28 cellular contexts compared by ENCODE assay signal in genomic region chr12:19885092-19885813, GRCh38.
DNase-seq lines count a peak whose midpoint lies in the region; ATAC-seq, FAIRE-seq and TF ChIP-seq lines count a peak whose summit lies in the region.
"Had no signal": no experiment of that assay in that cellular context is flagged by ENCODE, and none has a peak within 500 bp of the region (broad histone marks: within the 10 kb centered on the region; RNA-seq: fewer than 3 reads in every experiment).

No MANE protein-coding gene starts in this region.

- H3K79me1 ChIP-seq in neuronal stem cell (ENCODE audit: low read depth, low read length): no peaks in the 10 kb centered on the region

- peak overlapping the region; percentile 61 to 64 for H3K27ac ChIP-seq in A549
- peak overlapping the region; percentile 59 for H3K27ac ChIP-seq in left ventricle myocardium inferior (replicated peaks)
- H3K27ac ChIP-seq in neuronal stem cell (replicated peaks; ENCODE audit: low read length): no peak overlapping the region
- H3K27ac ChIP-seq: BLaER1 treated with 17β-estradiol and CSF1 and Interleukin-3, amounts not matched to agents 10 nM and 100 nM; cardiac muscle cell; SJSA1 had no signal

- no peak overlapping the region for H2BK12ac ChIP-seq in neuronal stem cell (ENCODE audit: low read length)

- H2BK15ac ChIP-seq in neuronal stem cell (ENCODE audit: low read length): no peak overlapping the region

- POLR2A ChIA-PET in A549 (lab: Yijun Ruan, JAX): no interaction called here

- TF ChIP-seq RAD21 in A549 (conservative IDR thresholded peaks at IDR 0.05 in 1 of 2, IDR thresholded peaks at IDR 0.05 in 1 of 2): no peak

- FAIRE-seq in A549 (lab: Jason Lieb, UNC): no peak
- FAIRE-seq: D721Med, GM12878 had no signal

- H3K4me1 ChIP-seq in A549 (peaks cover 28% of the 10 kb centered on the region), left ventricle myocardium inferior (peaks cover 42% of the 10 kb centered on the region), neuronal stem cell (ENCODE audit: control insufficient read depth in 2 of 2, insufficient read depth in 1 of 2, low read depth in 1 of 2, low read length in 2 of 2) (peaks cover 0 to 6% of the 10 kb centered on the region in 2 donors)
- H3K4me1 ChIP-seq: SJSA1 had no signal

- H3K27me3 Mint-ChIP-seq in natural killer cell treated with Interleukin-12 subunit alpha and Interleukin-12 subunit beta and Interleukin-15 and Interleukin-18, amount 100 ng/mL, for 72 hours: peaks cover 3 to 14% of the 10 kb centered on the region in 2 donors
- H3K27me3 Mint-ChIP-seq: activated CD4-positive, alpha-beta memory T cell treated with anti-CD3 and anti-CD28 coated beads, Interleukin-2, amount 10 ng/mL, durations not matched to agents 7 days and 5 days; naive B cell; progenitor cell of endocrine pancreas had no signal

- ATAC-seq in A549 (no peak), HG02571 (IDR thresholded peaks at IDR 0.05; ENCODE audit: unreplicated experiment) (no peak), GM21381 (IDR thresholded peaks at IDR 0.05; ENCODE audit: unreplicated experiment) (no peak)
- ATAC-seq in natural killer cell treated with Interleukin-12 subunit alpha and Interleukin-12 subunit beta and Interleukin-15 and Interleukin-18, amount 100 ng/mL, for 72 hours: no peak
- ATAC-seq: GM12878, PC-3 had no signal

- H3K4me3 ChIP-seq in A549: no peak overlapping the region
- no peak overlapping the region for H3K4me3 ChIP-seq in choroid plexus epithelial cell (ENCODE audit: low read depth, low read length)
- no peak overlapping the region for H3K4me3 ChIP-seq in left ventricle myocardium inferior
- no peak overlapping the region for H3K4me3 ChIP-seq in neuronal stem cell (ENCODE audit: low read length in 2 of 2)
- H3K4me3 ChIP-seq: BLaER1 treated with 17β-estradiol and CSF1 and Interleukin-3, amounts not matched to agents 10 nM and 100 nM; cardiac muscle cell; GM12878; lung; SJSA1 had no signal

- H3K27me3 ChIP-seq in left ventricle myocardium inferior (ENCODE audit: low read depth) (no peaks in the 10 kb centered on the region), neuronal stem cell (ENCODE audit: control insufficient read depth in 3 of 3, insufficient read depth in 3 of 3, low read depth in 1 of 3, low read length in 3 of 3) (no peaks in the 10 kb centered on the region)
- H3K27me3 ChIP-seq: BLaER1 treated with 17β-estradiol and CSF1 and Interleukin-3, amounts not matched to agents 10 nM and 100 nM; cardiac muscle cell; SJSA1 had no signal

- H3K36me3 Mint-ChIP-seq in natural killer cell treated with Interleukin-12 subunit alpha and Interleukin-12 subunit beta and Interleukin-15 and Interleukin-18, amount 100 ng/mL, for 72 hours: no peaks in the 10 kb centered on the region
- H3K36me3 Mint-ChIP-seq: activated naive CD8-positive, alpha-beta T cell treated with anti-CD3 and anti-CD28 coated beads for 36 hours; naive B cell had no signal

- no peak overlapping the region for H4K8ac ChIP-seq in neuronal stem cell (ENCODE audit: low read depth, low read length)

- CTCF ChIA-PET in A549 (lab: Yijun Ruan, JAX): no interaction called here

- TF ChIP-seq EP300 in A549 (IDR thresholded peaks at IDR 0.05): no peak

- no peak overlapping the region for H3K18ac ChIP-seq in neuronal stem cell (ENCODE audit: low read length)

- H3K4me3 Mint-ChIP-seq in natural killer cell treated with Interleukin-12 subunit alpha and Interleukin-12 subunit beta and Interleukin-15 and Interleukin-18, amount 100 ng/mL, for 72 hours: no peak overlapping the region
- H3K4me3 Mint-ChIP-seq: activated CD4-positive, alpha-beta memory T cell treated with anti-CD3 and anti-CD28 coated beads, Interleukin-2, amount 10 ng/mL, durations not matched to agents 7 days and 5 days; activated naive CD8-positive, alpha-beta T cell treated with anti-CD3 and anti-CD28 coated beads for 36 hours; naive B cell had no signal

- H3K4ac ChIP-seq in neuronal stem cell (ENCODE audit: low read length): no peak overlapping the region

- no peaks in the 10 kb centered on the region for H3K9me3 Mint-ChIP-seq in natural killer cell treated with Interleukin-12 subunit alpha and Interleukin-12 subunit beta and Interleukin-15 and Interleukin-18, amount 100 ng/mL, for 72 hours
- H3K9me3 Mint-ChIP-seq: activated CD4-positive, alpha-beta memory T cell treated with anti-CD3 and anti-CD28 coated beads, Interleukin-2, amount 10 ng/mL, durations not matched to agents 7 days and 5 days; activated naive CD8-positive, alpha-beta T cell treated with anti-CD3 and anti-CD28 coated beads for 36 hours had no signal

- no peak overlapping the region for H3K14ac ChIP-seq in neuronal stem cell (ENCODE audit: low read length)

- peak overlapping the region; percentile 56 for H2AFZ ChIP-seq in neuronal stem cell (ENCODE audit: low read length)

- no peak overlapping the region for H2BK120ac ChIP-seq in neuronal stem cell (ENCODE audit: low read depth, low read length)

- H3K4me1 Mint-ChIP-seq in natural killer cell treated with Interleukin-12 subunit alpha and Interleukin-12 subunit beta and Interleukin-15 and Interleukin-18, amount 100 ng/mL, for 72 hours (ENCODE audit: low read depth in 2 of 2): no peaks in the 10 kb centered on the region
- H3K4me1 Mint-ChIP-seq: activated CD4-positive, alpha-beta memory T cell treated with anti-CD3 and anti-CD28 coated beads, Interleukin-2, amount 10 ng/mL, durations not matched to agents 7 days and 5 days; activated naive CD8-positive, alpha-beta T cell treated with anti-CD3 and anti-CD28 coated beads for 36 hours; naive B cell had no signal

- TF ChIP-seq POLR2A in A549 (IDR thresholded peaks at IDR 0.05; ENCODE audit: low read length): no peak

- no peak overlapping the region for H2BK5ac ChIP-seq in neuronal stem cell (ENCODE audit: low read length)

- H4K91ac ChIP-seq in neuronal stem cell (ENCODE audit: low read depth, low read length, poor library complexity): no peak overlapping the region

- no peaks in the 10 kb centered on the region for H3K36me3 ChIP-seq in left ventricle myocardium inferior
- no peaks in the 10 kb centered on the region for H3K36me3 ChIP-seq in neuronal stem cell (replicated peaks in 1 of 2; ENCODE audit: control insufficient read depth in 2 of 2, insufficient read depth in 2 of 2, low read length in 2 of 2)
- H3K36me3 ChIP-seq: BLaER1 treated with 17β-estradiol and CSF1 and Interleukin-3, amounts not matched to agents 10 nM and 100 nM; cardiac muscle cell; SJSA1 had no signal

- intact Hi-C loops in left ventricle myocardium inferior (cut with micrococcal nuclease): no loop called here

- H3K4me2 ChIP-seq in A549 (peak overlapping the region; percentile 43; the same call in 2 of the 3 replicates), neuronal stem cell (ENCODE audit: insufficient read depth, low read length, poor library complexity, severe bottlenecking) (no peak overlapping the region)

- H3K27ac Mint-ChIP-seq in natural killer cell treated with Interleukin-12 subunit alpha and Interleukin-12 subunit beta and Interleukin-15 and Interleukin-18, amount 100 ng/mL, for 72 hours: no peak overlapping the region
- H3K27ac Mint-ChIP-seq: activated CD4-positive, alpha-beta memory T cell treated with anti-CD3 and anti-CD28 coated beads, Interleukin-2, amount 10 ng/mL, durations not matched to agents 7 days and 5 days; activated naive CD8-positive, alpha-beta T cell treated with anti-CD3 and anti-CD28 coated beads for 36 hours; naive B cell; progenitor cell of endocrine pancreas had no signal

- H2AK5ac ChIP-seq in neuronal stem cell (ENCODE audit: low read depth, low read length): no peak overlapping the region

- DNase-seq in A549 (ENCODE audit: low read depth in 1 of 2, low spot score in 1 of 2) (no peak), choroid plexus epithelial cell (ENCODE audit: low read depth) (peak; percentile 65), left ventricle myocardium inferior (no peak), neuronal stem cell (ENCODE audit: low spot score) (no peak), HK-2 (ENCODE audit: unreplicated experiment) (no peak)
- DNase-seq in natural killer cell treated with Interleukin-12 subunit alpha and Interleukin-12 subunit beta and Interleukin-15 and Interleukin-18, amount 100 ng/mL, for 72 hours (ENCODE audit: low spot score): no peak
- DNase-seq: activated CD4-positive, alpha-beta memory T cell treated with anti-CD3 and anti-CD28 coated beads, Interleukin-2, amount 10 ng/mL, durations not matched to agents 7 days and 5 days; activated naive CD8-positive, alpha-beta T cell treated with anti-CD3 and anti-CD28 coated beads for 36 hours; activated T-cell treated with anti-CD3 and anti-CD28 coated beads, Interleukin-2, amount 50 U/mL, for 1 hour; foreskin melanocyte; GF-D8; HCEC 1CT; KBM-7; naive B cell; NCI-H1092; NCI-H748 treated with DMSO at 0.1 percent for 48 hours; PC-3; stimulated activated CD4-positive, alpha-beta T cell treated with anti-CD3 and anti-CD28 coated beads, Interleukin-12 subunit alpha, Interleukin-12 subunit beta, amount 100 ng/mL, for 4 hours; T-helper 2 cell had no signal

- WGBS in A549 (ENCODE audit: missing lambda C conversion rate): 79% methylated on average over 8 of the region's 8 CpGs
- WGBS in neuronal stem cell (ENCODE audit: extremely low coverage in 2 of 2, insufficient read length in 2 of 2, insufficient replicate concordance in 1 of 2), 2 donors: no CpG with 5 or more reads among the region's 8 CpGs

- H3K9me3 ChIP-seq in A549 (no peaks in the 10 kb centered on the region), left ventricle myocardium inferior (replicated peaks) (peaks cover 4% of the 10 kb centered on the region), neuronal stem cell (replicated peaks in 1 of 2; ENCODE audit: control insufficient read depth in 2 of 2, insufficient read depth in 1 of 2, low read depth in 1 of 2, low read length in 2 of 2) (peaks cover 0 to 16% of the 10 kb centered on the region in 2 donors)
- H3K9me3 ChIP-seq: SJSA1 had no signal

- no peak overlapping the region for H3K23ac ChIP-seq in neuronal stem cell (ENCODE audit: low read depth, low read length, poor library complexity)

- H3K9ac ChIP-seq in neuronal stem cell (ENCODE audit: low read depth, low read length, poor library complexity): no peak overlapping the region
- H3K9ac ChIP-seq: BLaER1 treated with 17β-estradiol and CSF1 and Interleukin-3, amounts not matched to agents 10 nM and 100 nM had no signal

- TF ChIP-seq CTCF in A549 (IDR thresholded peaks at IDR 0.05): no peak
- TF ChIP-seq CTCF in choroid plexus epithelial cell (conservative IDR thresholded peaks at IDR 0.05; ENCODE audit: low read depth, low read length): no peak
- TF ChIP-seq CTCF in left ventricle myocardium inferior (IDR thresholded peaks at IDR 0.05; ENCODE audit: borderline replicate concordance): no peak

TF ChIP-seq in A549, 52 proteins besides CTCF, POLR2A, EP300 and RAD21:
- TF ChIP-seq HOXA7 (CRISPR knock-in tag; IDR thresholded peaks at IDR 0.05) (no peak), RARB (CRISPR knock-in tag; IDR thresholded peaks at IDR 0.05) (no peak), RFX5 (IDR thresholded peaks at IDR 0.05) (no peak), CHD2 (IDR thresholded peaks at IDR 0.05; ENCODE audit: low read length, partially characterized antibody) (no peak), MAZ (IDR thresholded peaks at IDR 0.05; ENCODE audit: borderline replicate concordance, low read depth, low read length) (no peak), MAFK (IDR thresholded peaks at IDR 0.05; ENCODE audit: partially characterized antibody) (peak; percentile 80)
